ENCODE assay signal across 9 cellular contexts in the genomic region with DNA sequence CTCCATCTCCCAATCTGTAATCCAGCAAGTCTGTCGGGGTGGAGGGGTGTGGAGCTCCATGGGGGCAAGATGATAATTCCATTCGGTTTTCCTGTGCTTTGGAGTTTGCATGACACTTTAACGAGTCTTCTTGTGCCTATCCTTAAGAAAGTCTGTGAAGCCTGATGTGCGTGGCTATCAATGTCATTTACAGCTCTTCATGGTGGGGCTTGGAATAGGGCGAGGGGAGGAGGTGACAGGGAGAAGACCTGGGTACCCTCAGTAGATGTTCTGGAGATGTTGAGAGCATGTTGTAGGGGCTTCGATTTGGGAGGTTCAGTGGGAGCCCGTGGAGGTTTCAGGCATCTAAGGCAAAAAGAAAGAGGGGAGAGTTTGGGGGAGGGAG. TPM values are rescaled to one million over a fixed set of nuclear protein-coding genes. Genes with fewer than 3 reads are reported as not detected.
DNase-seq lines count a peak whose midpoint lies in the region; ATAC-seq, FAIRE-seq and TF ChIP-seq lines count a peak whose summit lies in the region.
"Had no signal": no experiment of that assay in that cellular context is flagged by ENCODE, and none has a peak within 500 bp of the region (broad histone marks: within the 10 kb centered on the region; RNA-seq: fewer than 3 reads in every experiment).

No MANE protein-coding gene starts in this region.

- no peak overlapping the region for H3K27ac ChIP-seq in CD4-positive, alpha-beta T cell (ENCODE audit: low read depth, low read length)
- peak overlapping the region; percentile 53 for H3K27ac ChIP-seq in psoas muscle

- CTCF ChIA-PET in CD4-positive, alpha-beta T cell (lab: Charles Lee): interaction anchor here (1.2 kb wide), 1 partner anchor 12 kb away, joined by 4 read pairs; no protein-coding TSS in a partner anchor
- CTCF ChIA-PET in activated CD4-positive, alpha-beta memory T cell treated with anti-CD3 and anti-CD28 coated beads, Interleukin-2, amount 10 ng/mL, durations not matched to agents 7 days and 5 days (lab: Charles Lee): interaction anchor here (1.7 kb wide), 1 partner anchor 34 kb away, joined by 4 read pairs; no protein-coding TSS in a partner anchor

- peaks cover 2 to 12% of the 10 kb centered on the region in 2 donors for H3K36me3 ChIP-seq in psoas muscle (ENCODE audit: insufficient read depth in 1 of 2, low read depth in 1 of 2)

- H3K4me3 Mint-ChIP-seq in CD4-positive, alpha-beta T cell: peak overlapping the region; percentile 82
- H3K4me3 Mint-ChIP-seq in activated CD4-positive, alpha-beta memory T cell treated with anti-CD3 and anti-CD28 coated beads, Interleukin-2, amount 10 ng/mL, durations not matched to agents 7 days and 5 days: peak overlapping the region; percentile 24

- H3K4me3 ChIP-seq in psoas muscle: peak overlapping the region; percentile 6

- no peak for FAIRE-seq in urothelium cell line (lab: Jason Lieb, UNC)

- no peak for DNase-seq in CD4-positive, alpha-beta T cell
- DNase-seq in activated CD4-positive, alpha-beta memory T cell treated with anti-CD3 and anti-CD28 coated beads, Interleukin-2, amount 10 ng/mL, durations not matched to agents 7 days and 5 days: no peak
- peak; percentile 65 for DNase-seq in globus pallidus (ENCODE audit: low spot score)
- no peak for DNase-seq in psoas muscle
- DNase-seq in urothelium cell line (ENCODE audit: low spot score): no peak
- no peak for DNase-seq in activated CD4-positive, alpha-beta T cell treated with anti-CD3 and anti-CD28 coated beads, Interleukin-2, amount 50 U/mL, for 4 hours
- DNase-seq: NCI-H2029 had no signal

- no peaks in the 10 kb centered on the region for H3K9me3 Mint-ChIP-seq in CD4-positive, alpha-beta T cell
- no peaks in the 10 kb centered on the region for H3K9me3 Mint-ChIP-seq in activated CD4-positive, alpha-beta memory T cell treated with anti-CD3 and anti-CD28 coated beads, Interleukin-2, amount 10 ng/mL, durations not matched to agents 7 days and 5 days

- no peaks in the 10 kb centered on the region for H3K9me3 ChIP-seq in CD4-positive, alpha-beta T cell (ENCODE audit: control insufficient read depth, low read length)
- no peaks in the 10 kb centered on the region for H3K9me3 ChIP-seq in psoas muscle

- H3K27me3 ChIP-seq in CD4-positive, alpha-beta T cell (ENCODE audit: control insufficient read depth, insufficient read depth, low read length): no peaks in the 10 kb centered on the region
- H3K27me3 ChIP-seq in psoas muscle (ENCODE audit: insufficient read depth in 3 of 3, low read length in 2 of 3): no peaks in the 10 kb centered on the region

- peak overlapping the region; percentile 72 for H3K27ac Mint-ChIP-seq in CD4-positive, alpha-beta T cell
- no peak overlapping the region for H3K27ac Mint-ChIP-seq in activated CD4-positive, alpha-beta memory T cell treated with anti-CD3 and anti-CD28 coated beads, Interleukin-2, amount 10 ng/mL, durations not matched to agents 7 days and 5 days

- POLR2A ChIA-PET in CD4-positive, alpha-beta T cell (lab: Charles Lee): interaction anchor here (0.5 to 3.6 kb wide), 5 partner anchors 12 to 278 kb away, joined by 3 to 20 read pairs (median 3); partner anchors contain the start of gene ARCN1
- POLR2A ChIA-PET in activated CD4-positive, alpha-beta memory T cell treated with anti-CD3 and anti-CD28 coated beads, Interleukin-2, amount 10 ng/mL, durations not matched to agents 7 days and 5 days (lab: Charles Lee): interaction anchor here (1.0 to 1.2 kb wide), 2 partner anchors 12 to 34 kb away, joined by 3 read pairs; no protein-coding TSS in a partner anchor

- H3K4me1 Mint-ChIP-seq in CD4-positive, alpha-beta T cell (ENCODE audit: low read depth): peaks cover 24% of the 10 kb centered on the region
- H3K4me1 Mint-ChIP-seq in activated CD4-positive, alpha-beta memory T cell treated with anti-CD3 and anti-CD28 coated beads, Interleukin-2, amount 10 ng/mL, durations not matched to agents 7 days and 5 days: peaks cover 26% of the 10 kb centered on the region

- WGBS in psoas muscle, 3 donors: 64 to 66% (median 64%) methylated on average over 7 of the region's 7 CpGs

- no peak for TF ChIP-seq CTCF in CD4-positive, alpha-beta T cell (IDR thresholded peaks at IDR 0.05)
- no peak for TF ChIP-seq CTCF in psoas muscle (IDR thresholded peaks at IDR 0.05)

- intact Hi-C loops in CD4-positive, alpha-beta T cell (cut with DNase I, micrococcal nuclease): loop anchor here in 1 of 2 experiments (5.0 kb wide), 1 partner anchor 35 kb away; the partner anchor contains the start of gene ARCN1
- intact Hi-C loops in psoas muscle (cut with DNase I): loop anchor here (5.0 kb wide), 3 partner anchors 35 to 1075 kb away; no protein-coding TSS in a partner anchor

- ATAC-seq in CD4-positive, alpha-beta T cell (ENCODE audit: poor library complexity): no peak
- no peak for ATAC-seq in psoas muscle
- no peak for ATAC-seq in GM18511 (IDR thresholded peaks at IDR 0.05; ENCODE audit: unreplicated experiment)
- no peak for ATAC-seq in GM21529 (IDR thresholded peaks at IDR 0.05; ENCODE audit: unreplicated experiment)

- H3K27me3 Mint-ChIP-seq in CD4-positive, alpha-beta T cell: peaks cover 10% of the 10 kb centered on the region
- peaks cover 38% of the 10 kb centered on the region for H3K27me3 Mint-ChIP-seq in activated CD4-positive, alpha-beta memory T cell treated with anti-CD3 and anti-CD28 coated beads, Interleukin-2, amount 10 ng/mL, durations not matched to agents 7 days and 5 days

- H3K36me3 Mint-ChIP-seq in CD4-positive, alpha-beta T cell (ENCODE audit: low read depth): peaks cover 11% of the 10 kb centered on the region
- H3K36me3 Mint-ChIP-seq in activated CD4-positive, alpha-beta memory T cell treated with anti-CD3 and anti-CD28 coated beads, Interleukin-2, amount 10 ng/mL, durations not matched to agents 7 days and 5 days (ENCODE audit: low read depth): peaks cover 23% of the 10 kb centered on the region

- H3K4me1 ChIP-seq in psoas muscle: peaks cover 5% of the 10 kb centered on the region

RNA-seq across cellular contexts. Expression of gene PHLDB1, which starts 0.6 kb away (rescaled TPM):
- total RNA-seq in CD4-positive, alpha-beta T cell: 1 to 10 TPM; 1.8 to 2.3 TPM
- under 1 TPM; 0.53 to 0.63 TPM for total RNA-seq in activated CD4-positive, alpha-beta memory T cell treated with anti-CD3 and anti-CD28 coated beads, Interleukin-2, amount 10 ng/mL, durations not matched to agents 7 days and 5 days
- total RNA-seq in psoas muscle: 10 to 100 TPM; 27.7 to 45.8 (median 34.2) TPM
- polyA plus RNA-seq in psoas muscle: 10 to 100 TPM; 12.6 to 19.2 (median 12.7) TPM

RNA-seq across cellular contexts. Expression of gene ARCN1, which starts 34.6 kb away (rescaled TPM):
- 10 to 100 TPM; 73.7 to 78.6 TPM for total RNA-seq in CD4-positive, alpha-beta T cell
- total RNA-seq in activated CD4-positive, alpha-beta memory T cell treated with anti-CD3 and anti-CD28 coated beads, Interleukin-2, amount 10 ng/mL, durations not matched to agents 7 days and 5 days: 100 to 1,000 TPM; 138 to 141 TPM
- total RNA-seq in psoas muscle: 10 to 100 TPM; 54.2 to 65.7 (median 60.1) TPM
- polyA plus RNA-seq in psoas muscle: 10 to 100 TPM; 49.4 to 76.3 (median 73.9) TPM

RNA-seq across cellular contexts. Expression of gene IFT46, which starts 41.1 kb away (rescaled TPM):
- total RNA-seq in CD4-positive, alpha-beta T cell: 1 to 10 TPM; 4.9 to 6.3 TPM
- total RNA-seq in activated CD4-positive, alpha-beta memory T cell treated with anti-CD3 and anti-CD28 coated beads, Interleukin-2, amount 10 ng/mL, durations not matched to agents 7 days and 5 days: 1 to 10 TPM; 9.6 to 10.0 TPM
- 10 to 100 TPM; 10.2 to 16.0 (median 13.4) TPM for total RNA-seq in psoas muscle
- 10 to 100 TPM in 2 of 3 donors, 1 to 10 TPM in 1; 5.1 to 28.5 (median 11.7) TPM for polyA plus RNA-seq in psoas muscle

Comparison
In these comparisons a context has a peak if more than half of its experiments do, and no peak if none do; other contexts are left out.
1. RNA of gene PHLDB1, which starts 0.6 kb away (total RNA-seq): 27.7 to 45.8 TPM in psoas muscle; 1.8 to 2.3 TPM in CD4-positive, alpha-beta T cell and 0.53 to 0.63 TPM in activated CD4-positive, alpha-beta memory T cell treated with anti-CD3 and anti-CD28 coated beads, Interleukin-2, amount 10 ng/mL, durations not matched to agents 7 days and 5 days; every median in the first group is over 4 times any median in the second.